Comparison of ENCODE assay signal across 8 cellular contexts in genomic region chr6:35139924-35140524, GRCh38. TPM values are rescaled to one million over a fixed set of nuclear protein-coding genes. Genes with fewer than 3 reads are reported as not detected.
DNase-seq lines count a peak whose midpoint lies in the region; ATAC-seq, FAIRE-seq and TF ChIP-seq lines count a peak whose summit lies in the region.

No MANE protein-coding gene starts in this region.

- H3K27me3 ChIP-seq in mammary epithelial cell (ENCODE audit: insufficient read depth, low read length) (no peaks in the 10 kb centered on the region), keratinocyte (ENCODE audit: control insufficient read depth, extremely low read depth, insufficient read depth, low read length) (no peaks in the 10 kb centered on the region)

- H3K36me3 ChIP-seq in mammary epithelial cell (ENCODE audit: insufficient read depth, low read length) (no peaks in the 10 kb centered on the region), keratinocyte (ENCODE audit: control insufficient read depth in 2 of 2, extremely low read depth in 1 of 2, insufficient read depth in 2 of 2, low read length in 2 of 2) (no peaks in the 10 kb centered on the region)

- H2AFZ ChIP-seq in mammary epithelial cell (ENCODE audit: low read depth, low read length) (no peak overlapping the region), keratinocyte (ENCODE audit: control insufficient read depth, low read length) (no peak overlapping the region)

- peak; percentile 62 for DNase-seq in activated CD8-positive, alpha-beta memory T cell treated with anti-CD3 and anti-CD28 coated beads for 24 hours
- DNase-seq in activated CD8-positive, alpha-beta memory T cell treated with anti-CD3 and anti-CD28 coated beads, Interleukin-2, amount 50 U/mL, for 48 hours = no peak
- DNase-seq in NCI-H1694 (lab: John Stamatoyannopoulos, UW) (peak; percentile 19), mammary epithelial cell (peak; percentile 36), keratinocyte (ENCODE audit: low read depth, low spot score) (no peak)
- peak; percentile 22 for DNase-seq in T-helper 2 cell treated with Interferon-gamma antibody and Interleukin-4, amounts not matched to agents 5 μg/mL and 100 μg/mL, for 36 hours (ENCODE audit: low spot score)
- peak; percentile 11 for DNase-seq in stimulated activated CD4-positive, alpha-beta T cell treated with anti-CD3 and anti-CD28 coated beads, Interleukin-2, amount 100 ng/mL, for 4 hours (ENCODE audit: low read depth)

- no peaks in the 10 kb centered on the region for H3K36me3 Mint-ChIP-seq in T-helper 2 cell treated with Interferon-gamma antibody and Interleukin-4, amounts not matched to agents 5 μg/mL and 100 μg/mL, for 36 hours (ENCODE audit: low read depth)

- CTCF ChIA-PET in mammary epithelial cell (lab: Charles Lee; ENCODE audit: low non-redundant PET) = interaction anchor here (0.6 to 1.7 kb wide), 5 partner anchors 25 to 680 kb away, joined by 3 to 13 read pairs (median 4); no protein-coding TSS in a partner anchor

- BruUV-seq in mammary epithelial cell (replicated peaks; lab: Mats Ljungman, UMichigan) = no TSS peak

- intact Hi-C loops in mammary epithelial cell (cut with micrococcal nuclease) = loop anchor here (1.0 to 10.0 kb wide), 5 partner anchors 154 to 978 kb away; partner anchors contain the start of genes ANKS1A, SNRPC and TAF11

- in situ Hi-C loops in mammary epithelial cell (cut with MboI; ENCODE audit: low sequenced_read_pairs in 2 of 2) = loop anchor here in 1 of 2 donors (5.0 to 10.0 kb wide), 2 partner anchors 65 to 153 kb away; no protein-coding TSS in a partner anchor

- H3K79me2 ChIP-seq in mammary epithelial cell (ENCODE audit: insufficient read depth, low read length) = no peaks in the 10 kb centered on the region
- no peaks in the 10 kb centered on the region for H3K79me2 ChIP-seq in keratinocyte (ENCODE audit: control insufficient read depth, insufficient read depth, low read length)

- H3K9me3 Mint-ChIP-seq in T-helper 2 cell treated with Interferon-gamma antibody and Interleukin-4, amounts not matched to agents 5 μg/mL and 100 μg/mL, for 36 hours = no peaks in the 10 kb centered on the region

- H3K4me3 Mint-ChIP-seq in T-helper 2 cell treated with Interferon-gamma antibody and Interleukin-4, amounts not matched to agents 5 μg/mL and 100 μg/mL, for 36 hours = peak overlapping the region; percentile 11

- no peak overlapping the region for H3K4me2 ChIP-seq in mammary epithelial cell (ENCODE audit: insufficient read depth, low read depth, low read length)
- H3K4me2 ChIP-seq in keratinocyte (ENCODE audit: control insufficient read depth, extremely low read depth, insufficient read depth, low read depth, low read length) = no peak overlapping the region

- H3K9me3 ChIP-seq in mammary epithelial cell (replicated peaks; ENCODE audit: insufficient read depth, low read length) (no peaks in the 10 kb centered on the region), keratinocyte (ENCODE audit: control insufficient read depth, low read depth, low read length) (no peaks in the 10 kb centered on the region)

- 22% methylated on average over 13 of the region's 13 CpGs for WGBS in mammary epithelial cell (ENCODE audit: low coverage, missing lambda C conversion rate)

- H3K9me1 ChIP-seq in keratinocyte (ENCODE audit: control insufficient read depth, extremely low read depth, insufficient read depth, low read length) = no peaks in the 10 kb centered on the region

- H3K27ac Mint-ChIP-seq in T-helper 2 cell treated with Interferon-gamma antibody and Interleukin-4, amounts not matched to agents 5 μg/mL and 100 μg/mL, for 36 hours = no peak overlapping the region

- H3K4me3 ChIP-seq in mammary epithelial cell (replicated peaks in 1 of 3; ENCODE audit: insufficient read depth in 1 of 3, low read depth in 2 of 3, low read length in 3 of 3) = no peak overlapping the region
- no peak overlapping the region for H3K4me3 ChIP-seq in keratinocyte (ENCODE audit: control insufficient read depth in 2 of 3, extremely low read depth in 1 of 3, insufficient read depth in 2 of 3, low read depth in 1 of 3, low read length in 3 of 3)

- peak; percentile 87 to 89 for TF ChIP-seq CTCF in mammary epithelial cell (conservative IDR thresholded peaks at IDR 0.05 in 1 of 2, IDR thresholded peaks at IDR 0.05 in 1 of 2; ENCODE audit: extremely low read depth in 1 of 2, insufficient read depth in 1 of 2, low read depth in 1 of 2, low read length in 2 of 2)
- peak; percentile 64 to 77 (median 77) for TF ChIP-seq CTCF in keratinocyte (optimal IDR thresholded peaks at IDR 0.05 in 1 of 3, IDR thresholded peaks at IDR 0.05 in 1 of 3, conservative IDR thresholded peaks at IDR 0.05 in 1 of 3; ENCODE audit: extremely low read depth in 1 of 3, insufficient read depth in 2 of 3, low read length in 3 of 3)

- H3K27me3 Mint-ChIP-seq in T-helper 2 cell treated with Interferon-gamma antibody and Interleukin-4, amounts not matched to agents 5 μg/mL and 100 μg/mL, for 36 hours (ENCODE audit: low read depth) = peaks cover 37% of the 10 kb centered on the region

- ATAC-seq in GM18520 (IDR thresholded peaks at IDR 0.05; ENCODE audit: unreplicated experiment) = no peak

- H3K27ac ChIP-seq in mammary epithelial cell (ENCODE audit: insufficient read depth, low read depth, low read length) (no peak overlapping the region), keratinocyte (ENCODE audit: control insufficient read depth, insufficient read depth, low read length) (no peak overlapping the region)

- no peaks in the 10 kb centered on the region for H3K4me1 ChIP-seq in mammary epithelial cell (ENCODE audit: insufficient read depth, low read length)
- H3K4me1 ChIP-seq in keratinocyte (ENCODE audit: control insufficient read depth, extremely low read depth, insufficient read depth, low read length) = peaks cover 2% of the 10 kb centered on the region

- peak; percentile 83 for FAIRE-seq in keratinocyte (lab: Jason Lieb, UNC)

- no peaks in the 10 kb centered on the region for H4K20me1 ChIP-seq in mammary epithelial cell (ENCODE audit: insufficient read depth, low read length)
- no peaks in the 10 kb centered on the region for H4K20me1 ChIP-seq in keratinocyte (ENCODE audit: control insufficient read depth, extremely low read depth, insufficient read depth, low read length)

- dilution Hi-C loops in mammary epithelial cell (cut with HindIII; ENCODE audit: low sequenced_read_pairs) (no loop called here), keratinocyte (cut with MboI; ENCODE audit: extremely low pct_ligation_motif_present, low sequenced_read_pairs) (no loop called here)

- H3K9ac ChIP-seq in mammary epithelial cell (ENCODE audit: insufficient read depth, low read length) (no peak overlapping the region), keratinocyte (ENCODE audit: control insufficient read depth, extremely low read depth, insufficient read depth, low read length) (no peak overlapping the region)

- peaks cover 8% of the 10 kb centered on the region for H3K4me1 Mint-ChIP-seq in T-helper 2 cell treated with Interferon-gamma antibody and Interleukin-4, amounts not matched to agents 5 μg/mL and 100 μg/mL, for 36 hours (ENCODE audit: low read depth)

RNA-seq across cellular contexts. Expression of gene TCP11, which starts 1.1 kb away (rescaled TPM):
- not detected for total RNA-seq in mammary epithelial cell
- polyA plus RNA-seq in mammary epithelial cell (not detected), keratinocyte (not detected in 3 replicates)
- polyA minus RNA-seq in mammary epithelial cell (not detected), keratinocyte (not detected in 3 replicates)
- not detected for polyA plus RNA-seq in keratinocyte (2011; ENCODE audit: low read depth)
- not detected in 2 replicates for polyA plus RNA-seq in keratinocyte (2011; cell fraction: cytosol; rRNA removed)
- polyA plus RNA-seq in keratinocyte (2011; cell fraction: nucleus; rRNA removed) = not detected in 2 replicates
- not detected in 2 replicates for polyA plus RNA-seq in keratinocyte (2012; ENCODE audit: low replicate concordance)
- polyA minus RNA-seq in keratinocyte (2011; cell fraction: cytosol; rRNA and poly(A)+ RNA removed) = not detected
- not detected in 2 replicates for polyA minus RNA-seq in keratinocyte (2011; cell fraction: nucleus; rRNA and poly(A)+ RNA removed)

Comparison
In these comparisons a context has a peak if more than half of its experiments do, and no peak if none do; other contexts are left out.
1. DNase-seq: peak in activated CD8-positive, alpha-beta memory T cell treated with anti-CD3 and anti-CD28 coated beads for 24 hours (single experiment), NCI-H1694 (single experiment), T-helper 2 cell treated with Interferon-gamma antibody and Interleukin-4, amounts not matched to agents 5 μg/mL and 100 μg/mL, for 36 hours (single experiment), mammary epithelial cell (single experiment) and stimulated activated CD4-positive, alpha-beta T cell treated with anti-CD3 and anti-CD28 coated beads, Interleukin-2, amount 100 ng/mL, for 4 hours (single experiment); none in activated CD8-positive, alpha-beta memory T cell treated with anti-CD3 and anti-CD28 coated beads, Interleukin-2, amount 50 U/mL, for 48 hours (single experiment) and keratinocyte (single experiment).